Comparison of ENCODE assay signal across 25 cellular contexts in genomic region chr5:85868070-85868469, GRCh38.
"Had no signal": no experiment of that assay in that cellular context is flagged by ENCODE, and none has a peak within 500 bp of the region (broad histone marks: within the 10 kb centered on the region; RNA-seq: fewer than 3 reads in every experiment).

No MANE protein-coding gene starts in this region.

- H3K36me3 ChIP-seq: gastrocnemius medialis, neural progenitor cell, prostate gland, right atrium auricular region, sigmoid colon, tibial artery, upper lobe of left lung had no signal

- H3K9me3 ChIP-seq: gastrocnemius medialis, mucosa of descending colon, prostate gland, right atrium auricular region, sigmoid colon, testis, tibial artery, upper lobe of left lung had no signal

- H3K4me2 ChIP-seq: neural progenitor cell had no signal

- H3K27me3 Mint-ChIP-seq: memory B cell, naive B cell had no signal

- H3K4me1 Mint-ChIP-seq: memory B cell; naive B cell; neural progenitor cell; stimulated activated effector memory CD8-positive, alpha-beta T cell treated with anti-CD3 and anti-CD28 coated beads, Interleukin-12 subunit alpha, Interleukin-12 subunit beta, amount 100 ng/mL, for 72 hours had no signal

- H3K27ac ChIP-seq: dorsolateral prefrontal cortex, gastrocnemius medialis, neural progenitor cell, prostate gland, right atrium auricular region, sigmoid colon, testis, tibial artery, upper lobe of left lung had no signal

- H3K4me3 Mint-ChIP-seq: memory B cell; mesothelial cell of epicardium; naive B cell; nephron; neural progenitor cell; stimulated activated effector memory CD8-positive, alpha-beta T cell treated with anti-CD3 and anti-CD28 coated beads, Interleukin-12 subunit alpha, Interleukin-12 subunit beta, amount 100 ng/mL, for 72 hours had no signal

- H2AFZ ChIP-seq: neural progenitor cell had no signal

- ATAC-seq: esophagus mucosa; gastrocnemius medialis; left lobe of liver; mucosa of descending colon; stimulated activated effector memory CD8-positive, alpha-beta T cell treated with anti-CD3 and anti-CD28 coated beads, Interleukin-12 subunit alpha, Interleukin-12 subunit beta, amount 100 ng/mL, for 72 hours; stimulated activated naive CD8-positive, alpha-beta T cell treated with anti-CD3 and anti-CD28 coated beads, Interleukin-15, Interleukin-2, amounts not matched to agents 100 U/mL and 50 U/mL, for 24 hours had no signal

- H3K27ac Mint-ChIP-seq: memory B cell; mesothelial cell of epicardium; naive B cell; nephron; neural progenitor cell; stimulated activated effector memory CD8-positive, alpha-beta T cell treated with anti-CD3 and anti-CD28 coated beads, Interleukin-12 subunit alpha, Interleukin-12 subunit beta, amount 100 ng/mL, for 72 hours had no signal

- DNase-seq: dorsolateral prefrontal cortex; effector CD4-positive, alpha-beta T cell; foreskin fibroblast; gastrocnemius medialis; head of caudate nucleus; mucosa of descending colon; naive B cell; sigmoid colon; stimulated activated CD4-positive, alpha-beta T cell treated with anti-CD3 and anti-CD28 coated beads, Interleukin-2, amount 100 ng/mL, for 24 hours; stimulated activated CD4-positive, alpha-beta T cell treated with anti-CD3 and anti-CD28 coated beads, Interleukin-4, amount 100 ng/mL, for 24 hours; stimulated activated naive CD8-positive, alpha-beta T cell treated with anti-CD3 and anti-CD28 coated beads, Interleukin-15, Interleukin-2, amounts not matched to agents 100 U/mL and 50 U/mL, for 24 hours; substantia nigra; testis; tibial artery had no signal

- H3K4me3 ChIP-seq: dorsolateral prefrontal cortex, gastrocnemius medialis, lung, mucosa of descending colon, neural progenitor cell, prostate gland, right atrium auricular region, sigmoid colon, testis, tibial artery, upper lobe of left lung had no signal

- H3K4me1 ChIP-seq: gastrocnemius medialis, neural progenitor cell, prostate gland, right atrium auricular region, sigmoid colon, testis, tibial artery, upper lobe of left lung had no signal

- H3K27me3 ChIP-seq: dorsolateral prefrontal cortex, gastrocnemius medialis, neural progenitor cell, right atrium auricular region, sigmoid colon, testis, tibial artery, upper lobe of left lung had no signal

- H3K36me3 Mint-ChIP-seq: memory B cell; mesothelial cell of epicardium; naive B cell; neural progenitor cell; stimulated activated effector memory CD8-positive, alpha-beta T cell treated with anti-CD3 and anti-CD28 coated beads, Interleukin-12 subunit alpha, Interleukin-12 subunit beta, amount 100 ng/mL, for 72 hours had no signal

- H3K9me3 Mint-ChIP-seq: nephron, neural progenitor cell had no signal
